ENCODE assay signal across 17 cellular contexts in genomic region chr19:7115721-7116120, GRCh38. TPM values are rescaled to one million over a fixed set of nuclear protein-coding genes. Genes with fewer than 3 reads are reported as not detected.
DNase-seq lines count a peak whose midpoint lies in the region; ATAC-seq and TF ChIP-seq lines count a peak whose summit lies in the region.
"Had no signal": no experiment of that assay in that cellular context is flagged by ENCODE, and none has a peak within 500 bp of the region (broad histone marks: within the 10 kb centered on the region; RNA-seq: fewer than 3 reads in every experiment).

No MANE protein-coding gene starts in this region.

- H3K27me3 ChIP-seq in upper lobe of left lung = no peaks in the 10 kb centered on the region

- no peak overlapping the region for H3K4me3 ChIP-seq in upper lobe of left lung

- ATAC-seq in sciatic nerve (peak; percentile 41), upper lobe of left lung (ENCODE audit: low FRiP score in 2 of 2) (no peak), HG02840 (IDR thresholded peaks at IDR 0.05; ENCODE audit: low FRiP score, unreplicated experiment) (no peak)

- no peaks in the 10 kb centered on the region for H3K9me3 ChIP-seq in upper lobe of left lung

- H3K27ac ChIP-seq in caudate nucleus (ENCODE audit: low read depth, low read length) = no peak overlapping the region
- H3K27ac ChIP-seq in upper lobe of left lung = no peak overlapping the region

- H3K36me3 ChIP-seq in upper lobe of left lung = peaks cover 4 to 40% (median 14%) of the 10 kb centered on the region in 4 donors

- TF ChIP-seq POLR2A in upper lobe of left lung (IDR thresholded peaks at IDR 0.05) = no peak

- intact Hi-C loops in sciatic nerve (cut with DNase I) = no loop called here

- TF ChIP-seq CTCF in upper lobe of left lung (IDR thresholded peaks at IDR 0.05) = no peak

- TF ChIP-seq EP300 in upper lobe of left lung (IDR thresholded peaks at IDR 0.05) = no peak

- in situ Hi-C loops in G401 (cut with HindIII; ENCODE audit: low sequenced_read_pairs) = no loop called here

- DNase-seq in G401 (ENCODE audit: low spot score) = peak; percentile 14
- peak in 55 of 61 donors; percentile 0 to 89 (median 60) for DNase-seq in caudate nucleus (lab: John Stamatoyannopoulos, UW)
- peak; percentile 76 for DNase-seq in inferior parietal cortex (ENCODE audit: extremely low spot score)
- no peak for DNase-seq in sciatic nerve (ENCODE audit: low spot score)
- DNase-seq in upper lobe of left lung = no peak
- DNase-seq in cerebellum (ENCODE audit: low spot score) = no peak
- DNase-seq in stimulated activated CD4-positive, alpha-beta T cell treated with anti-CD3 and anti-CD28 coated beads, Interleukin-1b, Interleukin-23, amount 100 ng/mL, for 48 hours = no peak
- DNase-seq: HFFc6, NCI-H1092, NCI-H146, NCI-H2081, NCI-H510A, NCI-H82 had no signal

- 75 to 82% methylated on average over 5 to 6 of the region's 6 CpGs for WGBS in upper lobe of left lung, 2 donors

- H3K4me1 ChIP-seq in upper lobe of left lung = no peaks in the 10 kb centered on the region

RNA-seq across cellular contexts. Expression of gene ZNF557, which starts 46.2 kb away (rescaled TPM):
- 7.9 and 14.6 TPM in 2 replicates for total RNA-seq in G401 (2014; rRNA removed; shearing (Covaris generic))
- total RNA-seq in sciatic nerve (10.0 TPM), upper lobe of left lung (10 to 100 TPM in 3 of 6 donors, 1 to 10 TPM in 3; 2.4 to 22.0 (median 9.9) TPM), cerebellum (22.3 TPM)

RNA-seq across cellular contexts. Expression of gene MBD3L3, which starts 57.2 kb away (rescaled TPM):
- total RNA-seq in G401 (2014; rRNA removed; shearing (Covaris generic)) = 2.6 TPM in 1 of 2 replicates, not detected in the other
- total RNA-seq in sciatic nerve (not detected), upper lobe of left lung (not detected), cerebellum (not detected)
- total RNA-seq: Daoy, H4, HFFc6, MCF 10A had no signal

Comparison
In these comparisons a context has a peak if more than half of its experiments do, and no peak if none do; other contexts are left out.
1. DNase-seq: peak in G401 (single experiment), caudate nucleus (55 of 61) and inferior parietal cortex (single experiment); none in sciatic nerve (single experiment), upper lobe of left lung (0 of 2), cerebellum (single experiment) and stimulated activated CD4-positive, alpha-beta T cell treated with anti-CD3 and anti-CD28 coated beads, Interleukin-1b, Interleukin-23, amount 100 ng/mL, for 48 hours (single experiment).